Comparison of ENCODE assay signal across 8 cellular contexts in genomic region chr3:50994537-50994936, GRCh38.
"Had no signal": no experiment of that assay in that cellular context is flagged by ENCODE, and none has a peak within 500 bp of the region (broad histone marks: within the 10 kb centered on the region; RNA-seq: fewer than 3 reads in every experiment).

No MANE protein-coding gene starts in this region.

- DNase-seq: H7, HFFc6, IMR-90 had no signal

- H3K4me3 ChIP-seq: GM23338, HAP-1, K562 had no signal

- FAIRE-seq: K562 had no signal

- H3K9me3 ChIP-seq: HAP-1 had no signal

- H3K4me2 ChIP-seq: GM23338 had no signal

- H3K27ac Mint-ChIP-seq: GM23338, HFFc6 had no signal

- H3K4me3 Mint-ChIP-seq: GM23338, HFFc6 had no signal

- H2AFZ ChIP-seq: GM23338 had no signal

- ATAC-seq: GM23338, HCT116, K562 had no signal

- H3K36me3 ChIP-seq: HAP-1 had no signal

- H3K27ac ChIP-seq: HL-60 had no signal
